ENCODE assay signal across 22 cellular contexts in the genomic region with DNA sequence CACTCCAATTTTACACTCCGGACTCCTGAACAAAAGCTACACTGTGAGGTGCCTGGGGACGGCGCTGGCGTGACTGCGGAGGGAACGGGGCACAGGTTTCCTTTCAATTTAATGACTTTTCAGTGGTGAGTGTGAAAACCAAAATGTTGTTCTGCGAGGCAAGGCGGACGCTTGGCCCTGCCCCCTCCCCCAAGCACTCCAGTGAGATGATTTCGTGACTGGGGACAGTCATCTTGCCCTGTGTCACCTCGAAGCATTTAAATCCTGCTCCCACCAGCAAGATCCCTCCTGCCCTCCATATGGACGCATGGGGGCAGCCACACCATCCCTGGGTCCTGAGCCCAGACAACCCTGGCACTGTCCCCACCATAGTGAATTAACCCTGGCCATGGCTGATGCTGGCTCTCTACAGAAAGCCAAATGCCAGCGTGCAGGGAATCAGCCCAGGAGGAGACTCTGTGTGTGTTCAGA. TPM values are rescaled to one million over a fixed set of nuclear protein-coding genes. Genes with fewer than 3 reads are reported as not detected.
DNase-seq lines count a peak whose midpoint lies in the region; ATAC-seq and TF ChIP-seq lines count a peak whose summit lies in the region.
"Had no signal": no experiment of that assay in that cellular context is flagged by ENCODE, and none has a peak within 500 bp of the region (broad histone marks: within the 10 kb centered on the region; RNA-seq: fewer than 3 reads in every experiment).

No MANE protein-coding gene starts in this region.

- H3K9me3 Mint-ChIP-seq in activated T-cell treated with anti-CD3 and anti-CD28 coated beads, Interleukin-2, amount 50 U/mL, for 72 hours, result no peaks in the 10 kb centered on the region
- no peaks in the 10 kb centered on the region for H3K9me3 Mint-ChIP-seq in stimulated activated effector memory CD8-positive, alpha-beta T cell treated with anti-CD3 and anti-CD28 coated beads, Interleukin-12 subunit alpha, Interleukin-12 subunit beta, amount 100 ng/mL, for 72 hours
- H3K9me3 Mint-ChIP-seq in CD14-positive monocyte, result peaks cover 0 to 2% (median 0%) of the 10 kb centered on the region in 7 donors
- H3K9me3 Mint-ChIP-seq: activated naive CD4-positive, alpha-beta T cell treated with anti-CD3 and anti-CD28 coated beads, Interleukin-2, amount 50 U/mL, for 24 hours; memory B cell; naive B cell had no signal

- intact Hi-C loops in CD14-positive monocyte (cut with micrococcal nuclease) (loop anchor here (5.0 kb wide), 1 partner anchor 714 kb away; no protein-coding TSS in a partner anchor), esophagus squamous epithelium (cut with DNase I) (no loop called here)

- H3K9me3 ChIP-seq in mesenchymal stem cell (ENCODE audit: control insufficient read depth, low read length), result no peaks in the 10 kb centered on the region
- no peaks in the 10 kb centered on the region for H3K9me3 ChIP-seq in esophagus squamous epithelium
- H3K9me3 ChIP-seq: colonic mucosa, vagina had no signal

- peak overlapping the region in 1 of 2 experiments; percentile 11 for H3K18ac ChIP-seq in mesenchymal stem cell (ENCODE audit: low read depth in 1 of 2, low read length in 2 of 2)

- peak; percentile 45 to 68 for ATAC-seq in activated T-cell treated with anti-CD3 and anti-CD28 coated beads, Interleukin-2, amount 50 U/mL, for 72 hours (replicated peaks in 1 of 2)
- peak; percentile 24 for ATAC-seq in stimulated activated effector memory CD8-positive, alpha-beta T cell treated with anti-CD3 and anti-CD28 coated beads, Interleukin-12 subunit alpha, Interleukin-12 subunit beta, amount 100 ng/mL, for 72 hours
- ATAC-seq in GM18505 (IDR thresholded peaks at IDR 0.05; ENCODE audit: unreplicated experiment), result no peak
- ATAC-seq: HCT116 had no signal

- no peak overlapping the region for H2BK15ac ChIP-seq in mesenchymal stem cell (ENCODE audit: low read depth, poor library complexity, severe bottlenecking)

- peaks cover 4 to 16% of the 10 kb centered on the region in 2 experiments for H3K27me3 ChIP-seq in mesenchymal stem cell (ENCODE audit: control insufficient read depth in 1 of 2, insufficient read depth in 1 of 2, low read length in 2 of 2)
- peaks cover 0 to 28% (median 0%) of the 10 kb centered on the region in 4 donors for H3K27me3 ChIP-seq in esophagus squamous epithelium
- H3K27me3 ChIP-seq: colonic mucosa, vagina had no signal

- H3K4me1 Mint-ChIP-seq in activated T-cell treated with anti-CD3 and anti-CD28 coated beads, Interleukin-2, amount 50 U/mL, for 72 hours (ENCODE audit: low read depth), result peaks cover 10% of the 10 kb centered on the region
- H3K4me1 Mint-ChIP-seq in stimulated activated effector memory CD8-positive, alpha-beta T cell treated with anti-CD3 and anti-CD28 coated beads, Interleukin-12 subunit alpha, Interleukin-12 subunit beta, amount 100 ng/mL, for 72 hours, result peaks cover 21% of the 10 kb centered on the region
- peaks cover 4% of the 10 kb centered on the region for H3K4me1 Mint-ChIP-seq in CD14-positive monocyte
- H3K4me1 Mint-ChIP-seq: activated naive CD4-positive, alpha-beta T cell treated with anti-CD3 and anti-CD28 coated beads, Interleukin-2, amount 50 U/mL, for 24 hours had no signal

- no peaks in the 10 kb centered on the region for H3K36me3 Mint-ChIP-seq in activated T-cell treated with anti-CD3 and anti-CD28 coated beads, Interleukin-2, amount 50 U/mL, for 72 hours (ENCODE audit: insufficient read depth in 2 of 2)
- no peaks in the 10 kb centered on the region for H3K36me3 Mint-ChIP-seq in stimulated activated effector memory CD8-positive, alpha-beta T cell treated with anti-CD3 and anti-CD28 coated beads, Interleukin-12 subunit alpha, Interleukin-12 subunit beta, amount 100 ng/mL, for 72 hours
- no peaks in the 10 kb centered on the region for H3K36me3 Mint-ChIP-seq in CD14-positive monocyte
- H3K36me3 Mint-ChIP-seq: activated naive CD4-positive, alpha-beta T cell treated with anti-CD3 and anti-CD28 coated beads, Interleukin-2, amount 50 U/mL, for 24 hours; memory B cell; naive B cell had no signal

- no peak overlapping the region for H2BK120ac ChIP-seq in mesenchymal stem cell (ENCODE audit: low read depth, low read length)

- peak overlapping the region; percentile 5 for H4K8ac ChIP-seq in mesenchymal stem cell (ENCODE audit: low read length)

- H3K36me3 ChIP-seq in mesenchymal stem cell (ENCODE audit: control insufficient read depth in 1 of 2, insufficient read depth in 2 of 2, low read depth in 1 of 2, low read length in 2 of 2), result peaks cover 0 to 5% of the 10 kb centered on the region in 2 experiments
- no peaks in the 10 kb centered on the region for H3K36me3 ChIP-seq in esophagus squamous epithelium
- H3K36me3 ChIP-seq: colonic mucosa, vagina had no signal

- H4K91ac ChIP-seq in mesenchymal stem cell (ENCODE audit: low read length), result no peak overlapping the region

- 86% methylated on average over 13 of the region's 13 CpGs for WGBS in mesenchymal stem cell
- WGBS in esophagus squamous epithelium, 2 donors, result 71 to 83% methylated on average over 12 of the region's 13 CpGs

- H3K4me3 Mint-ChIP-seq in activated T-cell treated with anti-CD3 and anti-CD28 coated beads, Interleukin-2, amount 50 U/mL, for 72 hours, result peak overlapping the region in 1 of 2 donors; percentile 33
- no peak overlapping the region for H3K4me3 Mint-ChIP-seq in stimulated activated effector memory CD8-positive, alpha-beta T cell treated with anti-CD3 and anti-CD28 coated beads, Interleukin-12 subunit alpha, Interleukin-12 subunit beta, amount 100 ng/mL, for 72 hours
- H3K4me3 Mint-ChIP-seq in CD14-positive monocyte, result peak overlapping the region in 1 of 2 donors; percentile 39
- H3K4me3 Mint-ChIP-seq: activated naive CD4-positive, alpha-beta T cell treated with anti-CD3 and anti-CD28 coated beads, Interleukin-2, amount 50 U/mL, for 24 hours; memory B cell; naive B cell had no signal

- H3K27ac ChIP-seq in mesenchymal stem cell (ENCODE audit: low read length, poor library complexity, severe bottlenecking) (no peak overlapping the region), esophagus squamous epithelium (no peak overlapping the region)
- H3K27ac ChIP-seq: colonic mucosa, vagina had no signal

- H2BK12ac ChIP-seq in mesenchymal stem cell (ENCODE audit: low read length in 2 of 2), result no peak overlapping the region

- no peak overlapping the region for H3K4me2 ChIP-seq in mesenchymal stem cell (ENCODE audit: low read length, poor library complexity, severe bottlenecking)

- H2AFZ ChIP-seq in mesenchymal stem cell (ENCODE audit: low read depth, low read length), result no peak overlapping the region

- no peaks in the 10 kb centered on the region for H3K27me3 Mint-ChIP-seq in activated T-cell treated with anti-CD3 and anti-CD28 coated beads, Interleukin-2, amount 50 U/mL, for 72 hours (ENCODE audit: low read depth)
- H3K27me3 Mint-ChIP-seq in CD14-positive monocyte (ENCODE audit: low read depth in 3 of 3), result peaks cover 7 to 18% (median 16%) of the 10 kb centered on the region in 3 donors

- H3K23ac ChIP-seq in mesenchymal stem cell (ENCODE audit: low read length in 2 of 2), result no peak overlapping the region

- H3K4me3 ChIP-seq in mesenchymal stem cell (ENCODE audit: insufficient read depth in 1 of 2, low read depth in 1 of 2, low read length in 2 of 2) (no peak overlapping the region), esophagus squamous epithelium (no peak overlapping the region)
- H3K4me3 ChIP-seq: colonic mucosa, vagina had no signal

- H2AK5ac ChIP-seq in mesenchymal stem cell (ENCODE audit: low read length, severe bottlenecking), result peak overlapping the region; percentile 46

- TF ChIP-seq POLR2A in GM18505 (IDR thresholded peaks at IDR 0.05; ENCODE audit: borderline replicate concordance, extremely low read depth, insufficient read depth, insufficient read length), result no peak
- TF ChIP-seq POLR2A in esophagus squamous epithelium (IDR thresholded peaks at IDR 0.05), result no peak

- peaks cover 9% of the 10 kb centered on the region for H3K4me1 ChIP-seq in mesenchymal stem cell (ENCODE audit: control insufficient read depth, insufficient read depth, low read depth, low read length)
- H3K4me1 ChIP-seq in esophagus squamous epithelium, result peaks cover 3 to 24% (median 14%) of the 10 kb centered on the region in 3 donors
- H3K4me1 ChIP-seq: colonic mucosa had no signal

- peak overlapping the region in 1 of 2 experiments; percentile 11 for H3K14ac ChIP-seq in mesenchymal stem cell (ENCODE audit: low read length in 2 of 2)

- H3K27ac Mint-ChIP-seq in activated T-cell treated with anti-CD3 and anti-CD28 coated beads, Interleukin-2, amount 50 U/mL, for 72 hours, result no peak overlapping the region
- no peak overlapping the region for H3K27ac Mint-ChIP-seq in stimulated activated effector memory CD8-positive, alpha-beta T cell treated with anti-CD3 and anti-CD28 coated beads, Interleukin-12 subunit alpha, Interleukin-12 subunit beta, amount 100 ng/mL, for 72 hours
- peak overlapping the region in 1 of 7 donors; percentile 22 for H3K27ac Mint-ChIP-seq in CD14-positive monocyte
- H3K27ac Mint-ChIP-seq: activated naive CD4-positive, alpha-beta T cell treated with anti-CD3 and anti-CD28 coated beads, Interleukin-2, amount 50 U/mL, for 24 hours; memory B cell had no signal

- H3K79me1 ChIP-seq in mesenchymal stem cell (replicated peaks; ENCODE audit: low read length, poor library complexity, severe bottlenecking), result no peaks in the 10 kb centered on the region

- peak in 1 of 2 donors; percentile 26 for DNase-seq in activated T-cell treated with anti-CD3 and anti-CD28 coated beads, Interleukin-2, amount 50 U/mL, for 72 hours
- no peak for DNase-seq in activated T-cell treated with anti-CD3 and anti-CD28 coated beads, Interleukin-2, amount 50 U/mL, for 48 hours
- DNase-seq in astrocyte of the hippocampus (ENCODE audit: low read depth, low spot score) (peak; percentile 44), mesenchymal stem cell (no peak), CD14-positive monocyte (ENCODE audit: low spot score) (no peak), esophagus squamous epithelium (lab: John Stamatoyannopoulos, UW) (no peak)
- no peak for DNase-seq in stimulated activated effector memory CD8-positive, alpha-beta T cell treated with anti-CD3 and anti-CD28 coated beads, Interleukin-12 subunit alpha, Interleukin-12 subunit beta, amount 100 ng/mL, for 72 hours (ENCODE audit: low spot score in 2 of 2)
- DNase-seq: activated CD4-positive, CD25-positive, alpha-beta regulatory T cell; activated CD8-positive, alpha-beta memory T cell treated with anti-CD3 and anti-CD28 coated beads for 24 hours; colonic mucosa; EL; kidney glomerular epithelial cell; MM.1S; naive B cell; NCI-H1436; NCI-H524 treated with DMSO at 0.1 percent for 48 hours; T-helper 9 cell had no signal

- H3K4ac ChIP-seq in mesenchymal stem cell (ENCODE audit: low read depth in 1 of 2, low read length in 2 of 2), result no peak overlapping the region

- no peak overlapping the region for H2BK5ac ChIP-seq in mesenchymal stem cell (ENCODE audit: low read depth, low read length, poor library complexity, severe bottlenecking)

- no peak for TF ChIP-seq CTCF in CD14-positive monocyte (IDR thresholded peaks at IDR 0.05)
- TF ChIP-seq CTCF in esophagus squamous epithelium (IDR thresholded peaks at IDR 0.05), result no peak

- H3K9ac ChIP-seq in mesenchymal stem cell (ENCODE audit: low read length), result no peak overlapping the region

RNA-seq across cellular contexts. Expression of gene C16orf95, which starts 41.1 kb away (rescaled TPM):
- 10 to 100 TPM; 15.1 to 17.8 TPM for total RNA-seq in activated T-cell treated with anti-CD3 and anti-CD28 coated beads, Interleukin-2, amount 50 U/mL, for 72 hours
- polyA plus RNA-seq in mesenchymal stem cell (2013, experiment 1 of 2), result 3.7 TPM
- polyA plus RNA-seq in mesenchymal stem cell (2013, experiment 2 of 2), result 3.9 TPM
- 1 to 10 TPM; 1.7 to 1.9 TPM for polyA plus RNA-seq in CD14-positive monocyte
- under 1 TPM; 0.38 to 0.95 (median 0.85) TPM for total RNA-seq in esophagus squamous epithelium

Comparison
In these comparisons a context has a peak if more than half of its experiments do, and no peak if none do; other contexts are left out.
1. RNA of gene C16orf95, which starts 41.1 kb away (total RNA-seq): 15.1 to 17.8 TPM in activated T-cell treated with anti-CD3 and anti-CD28 coated beads, Interleukin-2, amount 50 U/mL, for 72 hours; 0.38 to 0.95 TPM in esophagus squamous epithelium; every median in the first group is over 4 times any median in the second.